In genomic region chr13:18628428-18628827, GRCh38 we compare ENCODE assay signal across 18 cellular contexts.
DNase-seq lines count a peak whose midpoint lies in the region; ATAC-seq, FAIRE-seq and TF ChIP-seq lines count a peak whose summit lies in the region.
"Had no signal": no experiment of that assay in that cellular context is flagged by ENCODE, and none has a peak within 500 bp of the region (broad histone marks: within the 10 kb centered on the region; RNA-seq: fewer than 3 reads in every experiment).

No MANE protein-coding gene starts in this region.

- 64% methylated on average over 11 of the region's 39 CpGs for WGBS in right lobe of liver (ENCODE audit: insufficient coverage, low coverage, low lambda C conversion rate, missing lambda C conversion rate)
- 83% methylated on average over 23 of the region's 39 CpGs for WGBS in HepG2 (ENCODE audit: low lambda C conversion rate)
- no CpG with 5 or more reads among the region's 39 CpGs for WGBS in trophoblast cell (ENCODE audit: extremely low coverage, insufficient coverage, insufficient read length)

- POLR2A ChIA-PET in HepG2 (lab: Yijun Ruan, JAX), result no interaction called here

- H3K79me2 ChIP-seq in HepG2 (ENCODE audit: insufficient read depth, low read length) (no peaks in the 10 kb centered on the region), trophoblast cell (ENCODE audit: control insufficient read depth, insufficient read depth, low read length, poor library complexity) (no peaks in the 10 kb centered on the region)

- H3K4me2 ChIP-seq in HepG2 (ENCODE audit: low read depth, low read length) (no peak overlapping the region), trophoblast cell (ENCODE audit: low read length) (no peak overlapping the region)

- no peak for TF ChIP-seq CTCF in right lobe of liver (IDR thresholded peaks at IDR 0.05)
- no peak for TF ChIP-seq CTCF in HepG2 (CRISPR knock-in tag; IDR thresholded peaks at IDR 0.05)

- no peaks in the 10 kb centered on the region for H3K79me1 ChIP-seq in trophoblast cell (ENCODE audit: low read length)

- no peak overlapping the region for H4K12ac ChIP-seq in trophoblast cell (ENCODE audit: low read depth, low read length)

- no peak overlapping the region for H2BK12ac ChIP-seq in trophoblast cell (ENCODE audit: low read length)

- H3K14ac ChIP-seq in trophoblast cell (ENCODE audit: low read length), result no peak overlapping the region

- H2BK120ac ChIP-seq in trophoblast cell (ENCODE audit: insufficient read depth, low read length, poor library complexity), result no peak overlapping the region

- TF ChIP-seq POLR2A in right lobe of liver (IDR thresholded peaks at IDR 0.05) (no peak), HepG2 (IDR thresholded peaks at IDR 0.05; ENCODE audit: insufficient read depth in 1 of 2, low read depth in 2 of 2, low read length in 2 of 2) (no peak)

- H3K9me3 ChIP-seq in right lobe of liver (no peaks in the 10 kb centered on the region), HepG2 (ENCODE audit: low read length) (peaks cover 5% of the 10 kb centered on the region), trophoblast cell (ENCODE audit: insufficient read depth, low read depth, low read length) (peaks cover 2% of the 10 kb centered on the region)

- H3K18ac ChIP-seq in trophoblast cell (ENCODE audit: low read length), result no peak overlapping the region

- no peak overlapping the region for H2BK5ac ChIP-seq in trophoblast cell (ENCODE audit: low read depth, low read length, poor library complexity)

- no peak overlapping the region for H4K91ac ChIP-seq in trophoblast cell (ENCODE audit: low read depth, low read length)

- CTCF ChIA-PET in HepG2 (lab: Yijun Ruan, JAX; ENCODE audit: low intra/inter-chr PET ratio, low total read pairs), result no interaction called here

- H3K27me3 ChIP-seq in right lobe of liver (no peaks in the 10 kb centered on the region), HepG2 (ENCODE audit: control insufficient read depth in 1 of 2, insufficient read depth in 2 of 2, low read length in 2 of 2) (no peaks in the 10 kb centered on the region), trophoblast cell (ENCODE audit: insufficient read depth, low read length) (no peaks in the 10 kb centered on the region)

- H4K20me1 ChIP-seq in HepG2 (ENCODE audit: insufficient read depth, low read length), result no peaks in the 10 kb centered on the region

- ATAC-seq in right lobe of liver (no peak), HepG2 (no peak), HG02763 (IDR thresholded peaks at IDR 0.05; ENCODE audit: unreplicated experiment) (no peak), HG03442 (IDR thresholded peaks at IDR 0.05; ENCODE audit: unreplicated experiment) (no peak)
- ATAC-seq: K562 had no signal

- H3K4me3 ChIP-seq in right lobe of liver (no peak overlapping the region), HepG2 (replicated peaks in 1 of 3; ENCODE audit: insufficient read depth in 1 of 3, low read depth in 2 of 3, low read length in 3 of 3) (no peak overlapping the region), trophoblast cell (ENCODE audit: low read depth, low read length) (no peak overlapping the region)
- H3K4me3 ChIP-seq: K562 had no signal

- FAIRE-seq in HepG2 (lab: Jason Lieb, UNC), result no peak
- FAIRE-seq: A204.1, D721Med, K562 had no signal

- TF ChIP-seq EP300 in HepG2 (IDR thresholded peaks at IDR 0.05; ENCODE audit: low read depth in 2 of 2, low read length in 2 of 2), result no peak
- no peak for TF ChIP-seq EP300 in HepG2 (CRISPR knock-in tag; IDR thresholded peaks at IDR 0.05; ENCODE audit: borderline replicate concordance)

- in situ Hi-C loops in HepG2 (cut with HindIII; ENCODE audit: extremely low pct_ligation_motif_present, low pct_unique_long_range_greater_than_20kb), result no loop called here

- H2AFZ ChIP-seq in HepG2 (ENCODE audit: low read length) (no peak overlapping the region), trophoblast cell (ENCODE audit: insufficient read depth, low read length, poor library complexity) (no peak overlapping the region)

- TF ChIP-seq RAD21 in HepG2 (CRISPR knock-in tag; IDR thresholded peaks at IDR 0.05), result no peak

- H3K9ac ChIP-seq in HepG2 (ENCODE audit: insufficient read depth, low read depth, low read length) (no peak overlapping the region), trophoblast cell (ENCODE audit: low read length) (no peak overlapping the region)

- no peak overlapping the region for H3K4ac ChIP-seq in trophoblast cell (ENCODE audit: low read depth, low read length)

- H3K36me3 ChIP-seq in right lobe of liver, result no peaks in the 10 kb centered on the region
- no peaks in the 10 kb centered on the region for H3K36me3 ChIP-seq in HepG2 (replicated peaks in 1 of 2; ENCODE audit: control insufficient read depth in 1 of 2, insufficient read depth in 2 of 2, low read length in 2 of 2)
- H3K36me3 ChIP-seq in trophoblast cell (ENCODE audit: control insufficient read depth in 1 of 2, insufficient read depth in 2 of 2, low read length in 2 of 2), result no peaks in the 10 kb centered on the region

- no peak overlapping the region for H4K8ac ChIP-seq in trophoblast cell (ENCODE audit: low read depth, low read length)

- no peak overlapping the region for H2AK5ac ChIP-seq in trophoblast cell (ENCODE audit: low read length)

- H3K4me1 ChIP-seq in right lobe of liver (no peaks in the 10 kb centered on the region), HepG2 (ENCODE audit: insufficient read depth, low read length) (no peaks in the 10 kb centered on the region), trophoblast cell (ENCODE audit: control insufficient read depth in 1 of 2, insufficient read depth in 2 of 2, low read length in 2 of 2) (no peaks in the 10 kb centered on the region)

- H3K23ac ChIP-seq in trophoblast cell (ENCODE audit: low read length), result no peak overlapping the region

- DNase-seq in right lobe of liver (peak in 2 of 3 donors; percentile 50 to 63), HepG2 (ENCODE audit: low spot score) (no peak), NCI-H2227 (lab: John Stamatoyannopoulos, UW; ENCODE audit: unreplicated experiment) (peak; percentile 24), trophoblast cell (peak; percentile 9 to 24), hepatic stellate cell (ENCODE audit: low spot score) (no peak)
- DNase-seq: CD4-positive, alpha-beta memory T cell; DMS153; DND-41; GOT3; H9; Karpas-422 had no signal

- no peak overlapping the region for H3K27ac ChIP-seq in right lobe of liver
- H3K27ac ChIP-seq in HepG2 (ENCODE audit: extremely low read length, insufficient read depth, low read length), result no peak overlapping the region
- no peak overlapping the region for H3K27ac ChIP-seq in trophoblast cell (ENCODE audit: low read depth, low read length)
- H3K27ac ChIP-seq: C4-2B, HL-60 had no signal

- no TSS peak for BruUV-seq in HepG2 (replicated peaks; lab: Mats Ljungman, UMichigan)

- intact Hi-C loops in right lobe of liver (cut with DNase I) (no loop called here), HepG2 (cut with micrococcal nuclease; ENCODE audit: unreplicated experiment) (no loop called here)

TF ChIP-seq in HepG2, 621 proteins besides CTCF, POLR2A, EP300 and RAD21 (continues in another document):
- TF ChIP-seq NFIC (IDR thresholded peaks at IDR 0.05; ENCODE audit: low read length) (no peak), SMARCE1 (IDR thresholded peaks at IDR 0.05; ENCODE audit: borderline replicate concordance) (no peak), RERE (CRISPR knock-in tag; IDR thresholded peaks at IDR 0.05; ENCODE audit: low read depth) (no peak), REL (CRISPR knock-in tag; conservative IDR thresholded peaks at IDR 0.05) (no peak), CENPX (CRISPR knock-in tag; IDR thresholded peaks at IDR 0.05) (no peak), KDM6A (CRISPR knock-in tag; IDR thresholded peaks at IDR 0.05; ENCODE audit: low read depth) (no peak), ZNF746 (CRISPR knock-in tag; IDR thresholded peaks at IDR 0.05) (no peak), CBX2 (IDR thresholded peaks at IDR 0.05; ENCODE audit: low read depth, low read length) (no peak), CBX2 (CRISPR knock-in tag; IDR thresholded peaks at IDR 0.05; ENCODE audit: low read depth) (no peak), FOSL2 (CRISPR knock-in tag; IDR thresholded peaks at IDR 0.05) (no peak)

Comparison
In these comparisons a context has a peak if more than half of its experiments do, and no peak if none do; other contexts are left out.
1. DNase-seq: peak in right lobe of liver (2 of 3), NCI-H2227 (single experiment) and trophoblast cell (2 of 2); none in HepG2 (single experiment) and hepatic stellate cell (single experiment).